11 cellular contexts compared by ENCODE assay signal in genomic region chr1:7454895-7455784, GRCh38.
DNase-seq lines count a peak whose midpoint lies in the region; ATAC-seq and TF ChIP-seq lines count a peak whose summit lies in the region.
"Had no signal": no experiment of that assay in that cellular context is flagged by ENCODE, and none has a peak within 500 bp of the region (broad histone marks: within the 10 kb centered on the region; RNA-seq: fewer than 3 reads in every experiment).

No MANE protein-coding gene starts in this region.

- ATAC-seq in psoas muscle (peak; percentile 57 to 85 (median 77)), GM21717 (IDR thresholded peaks at IDR 0.05; ENCODE audit: unreplicated experiment) (no peak)
- ATAC-seq: mucosa of descending colon had no signal

- H3K36me3 ChIP-seq in psoas muscle (ENCODE audit: insufficient read depth in 1 of 2, low read depth in 1 of 2): no peaks in the 10 kb centered on the region

- DNase-seq in EH (ENCODE audit: low read depth) (peak; percentile 61), T1000 (lab: John Stamatoyannopoulos, UW) (peak; percentile 30), foreskin fibroblast (peak; percentile 18 to 56), psoas muscle (no peak), NCI-H2107 (lab: John Stamatoyannopoulos, UW) (no peak), HCEC 1CT (no peak), putamen (ENCODE audit: low spot score) (no peak)
- DNase-seq: CD4-positive, alpha-beta T cell; HFFc6; mucosa of descending colon had no signal

- peak overlapping the region; percentile 6 for H3K27ac ChIP-seq in psoas muscle

- no peak for TF ChIP-seq CTCF in foreskin fibroblast (IDR thresholded peaks at IDR 0.05; ENCODE audit: low read depth, low read length)
- no peak for TF ChIP-seq CTCF in psoas muscle (IDR thresholded peaks at IDR 0.05)

- WGBS in psoas muscle, 3 donors: 27 to 46% (median 38%) methylated on average over 30 of the region's 30 CpGs

- intact Hi-C loops in psoas muscle (cut with DNase I): loop anchor here (2.0 to 10.0 kb wide), 2 partner anchors 190 to 192 kb away; no protein-coding TSS in a partner anchor

- H3K4me3 ChIP-seq in foreskin fibroblast (ENCODE audit: low read depth in 1 of 2, low read length in 2 of 2) (no peak overlapping the region), psoas muscle (peak overlapping the region; percentile 15)
- H3K4me3 ChIP-seq: mucosa of descending colon had no signal

- peaks cover 5% of the 10 kb centered on the region for H3K4me1 ChIP-seq in psoas muscle

- H3K27me3 ChIP-seq in psoas muscle (ENCODE audit: insufficient read depth in 3 of 3, low read length in 2 of 3): no peaks in the 10 kb centered on the region

- no peaks in the 10 kb centered on the region for H3K9me3 ChIP-seq in psoas muscle
- H3K9me3 ChIP-seq: mucosa of descending colon had no signal

Comparison
In these comparisons a context has a peak if more than half of its experiments do, and no peak if none do; other contexts are left out.
1. DNase-seq: peak in EH (single experiment), T1000 (single experiment) and foreskin fibroblast (2 of 2); none in psoas muscle (0 of 2), NCI-H2107 (single experiment), HCEC 1CT (single experiment) and putamen (single experiment).